ENCODE assay signal across 8 cellular contexts in the genomic region with DNA sequence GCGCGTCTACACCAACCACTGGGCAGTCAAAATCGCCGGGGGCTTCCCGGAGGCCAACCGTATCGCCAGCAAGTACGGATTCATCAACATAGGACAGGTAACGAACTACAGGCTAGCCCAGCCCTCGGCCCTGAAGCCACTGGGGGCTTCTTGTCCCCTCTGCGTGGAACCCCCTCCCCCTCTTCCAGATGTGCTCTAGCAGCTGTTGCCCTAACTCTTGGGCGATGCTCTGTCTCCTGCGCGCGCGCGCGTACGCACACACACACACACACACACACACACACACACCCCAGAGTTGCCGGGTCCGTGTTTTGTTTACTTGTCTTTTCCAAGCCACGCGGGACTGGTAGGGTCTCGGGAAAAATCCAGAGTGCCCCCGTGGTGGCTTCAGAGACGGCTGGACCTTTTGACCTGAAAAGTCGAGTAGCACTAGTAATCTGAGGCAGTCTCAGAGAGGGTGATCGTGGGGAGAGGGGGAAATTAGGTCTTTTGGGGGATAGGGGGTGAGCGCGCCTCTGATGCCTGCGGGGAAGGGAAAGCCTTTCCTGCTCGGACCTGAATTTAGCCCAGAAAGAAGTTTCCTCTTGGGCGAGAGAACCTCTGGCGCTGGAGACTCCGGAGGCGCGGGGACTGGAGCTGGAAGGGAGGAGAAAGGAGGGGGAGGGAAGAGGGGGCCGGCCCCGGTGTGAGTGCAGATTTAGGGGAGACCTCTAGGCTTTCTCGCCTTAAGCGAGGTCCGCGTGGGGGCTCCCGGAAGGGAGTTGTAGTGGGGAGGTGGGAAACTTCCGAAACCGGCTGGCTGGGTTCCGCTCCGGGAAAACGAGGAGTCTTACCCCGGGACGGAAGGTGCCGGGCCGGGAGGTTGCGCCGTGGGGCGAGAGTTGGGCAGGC. TPM values are rescaled to one million over a fixed set of nuclear protein-coding genes. Genes with fewer than 3 reads are reported as not detected.
DNase-seq lines count a peak whose midpoint lies in the region; ATAC-seq, FAIRE-seq and TF ChIP-seq lines count a peak whose summit lies in the region.

No MANE protein-coding gene starts in this region.

- no peaks in the 10 kb centered on the region for H3K36me3 Mint-ChIP-seq in activated CD4-positive, alpha-beta memory T cell treated with anti-CD3 and anti-CD28 coated beads for 36 hours

- no peaks in the 10 kb centered on the region for H3K9me3 Mint-ChIP-seq in activated CD4-positive, alpha-beta memory T cell treated with anti-CD3 and anti-CD28 coated beads for 36 hours

- H3K27me3 ChIP-seq in mononuclear cell (ENCODE audit: insufficient read depth, low read length), result peaks cover 20% of the 10 kb centered on the region

- H3K27ac Mint-ChIP-seq in activated CD4-positive, alpha-beta memory T cell treated with anti-CD3 and anti-CD28 coated beads for 36 hours, result no peak overlapping the region

- CTCF ChIA-PET in activated CD4-positive, alpha-beta memory T cell treated with anti-CD3 and anti-CD28 coated beads for 36 hours (lab: Charles Lee), result no interaction called here

- H3K27me3 Mint-ChIP-seq in activated CD4-positive, alpha-beta memory T cell treated with anti-CD3 and anti-CD28 coated beads for 36 hours, result peaks cover 13% of the 10 kb centered on the region

- ATAC-seq in Right ventricle myocardium inferior (peak; percentile 13), HG02763 (IDR thresholded peaks at IDR 0.05; ENCODE audit: unreplicated experiment) (no peak)

- POLR2A ChIA-PET in activated CD4-positive, alpha-beta memory T cell treated with anti-CD3 and anti-CD28 coated beads for 36 hours (lab: Charles Lee), result interaction anchor here (0.6 kb wide), 1 partner anchor 359 kb away, joined by 3 read pairs; no protein-coding TSS in a partner anchor

- H3K4me1 Mint-ChIP-seq in activated CD4-positive, alpha-beta memory T cell treated with anti-CD3 and anti-CD28 coated beads for 36 hours (ENCODE audit: low read depth), result peaks cover 34% of the 10 kb centered on the region

- H3K4me3 ChIP-seq in epithelial cell of esophagus (ENCODE audit: low read length), result peak overlapping the region; percentile 75
- peak overlapping the region; percentile 59 for H3K4me3 ChIP-seq in mononuclear cell (ENCODE audit: low read length)

- FAIRE-seq in GM19239 (lab: Jason Lieb, UNC), result no peak

- H3K9me3 ChIP-seq in mononuclear cell (ENCODE audit: low read depth, low read length), result no peaks in the 10 kb centered on the region

- H3K4me3 Mint-ChIP-seq in activated CD4-positive, alpha-beta memory T cell treated with anti-CD3 and anti-CD28 coated beads for 36 hours, result peak overlapping the region; percentile 91

- DNase-seq in Right ventricle myocardium inferior (ENCODE audit: missing footprints), result no peak
- no peak for DNase-seq in cardiac septum (ENCODE audit: low spot score)
- peak; percentile 50 for DNase-seq in activated CD4-positive, alpha-beta memory T cell treated with anti-CD3 and anti-CD28 coated beads for 36 hours
- peak; percentile 38 for DNase-seq in epithelial cell of esophagus (ENCODE audit: low read depth)
- peak; percentile 12 for DNase-seq in stromal cell of bone marrow (ENCODE audit: low read depth)
- DNase-seq in GM19239 (ENCODE audit: insufficient read length, low spot score), result no peak

- no peak for TF ChIP-seq CTCF in epithelial cell of esophagus (IDR thresholded peaks at IDR 0.05; ENCODE audit: insufficient read depth, low read depth, low read length, missing control alignments)

- intact Hi-C loops in Right ventricle myocardium inferior (cut with DNase I), result loop anchor here (10.0 kb wide), 2 partner anchors 273 to 403 kb away; no protein-coding TSS in a partner anchor
- intact Hi-C loops in cardiac septum (cut with DNase I), result loop anchor here (10.0 kb wide), 1 partner anchor 413 kb away; no protein-coding TSS in a partner anchor
- intact Hi-C loops in activated CD4-positive, alpha-beta memory T cell treated with anti-CD3 and anti-CD28 coated beads for 36 hours (cut with micrococcal nuclease), result loop anchor here (5.0 kb wide), 4 partner anchors 131 to 804 kb away; partner anchors contain the start of genes NMRK1, OSTF1 and RFK

- peaks cover 28% of the 10 kb centered on the region for H3K4me1 ChIP-seq in mononuclear cell (ENCODE audit: insufficient read depth, low read length)

RNA-seq across cellular contexts. Expression of gene PCSK5, which starts 1.0 kb away (rescaled TPM):
- total RNA-seq in Right ventricle myocardium inferior, result 4.5 TPM
- 6.2 TPM for total RNA-seq in cardiac septum
- 1 to 10 TPM; 2.0 to 2.1 TPM for total RNA-seq in activated CD4-positive, alpha-beta memory T cell treated with anti-CD3 and anti-CD28 coated beads for 36 hours
- 14.3 TPM for total RNA-seq in mononuclear cell

Comparison
In these comparisons a context has a peak if more than half of its experiments do, and no peak if none do; other contexts are left out.
1. DNase-seq: peak in activated CD4-positive, alpha-beta memory T cell treated with anti-CD3 and anti-CD28 coated beads for 36 hours (single experiment), epithelial cell of esophagus (single experiment) and stromal cell of bone marrow (single experiment); none in Right ventricle myocardium inferior (single experiment), cardiac septum (single experiment) and GM19239 (single experiment).